ENCODE assay signal across 24 cellular contexts in genomic region chr2:177327065-177327464, GRCh38.
"Had no signal": no experiment of that assay in that cellular context is flagged by ENCODE, and none has a peak within 500 bp of the region (broad histone marks: within the 10 kb centered on the region; RNA-seq: fewer than 3 reads in every experiment).

No MANE protein-coding gene starts in this region.

- H3K4me1 Mint-ChIP-seq: stimulated activated memory B cell treated with anti-CD40 and anti-IgM and Interleukin-4, amounts not matched to agents 10 μg/mL and 1 μg/mL and 100 μg/mL, for 72 hours had no signal

- H2AFZ ChIP-seq: parathyroid adenoma had no signal

- H3K9ac ChIP-seq: parathyroid adenoma had no signal

- DNase-seq: cortex of kidney; effector memory CD4-positive, alpha-beta T cell; esophagus squamous epithelium; foreskin fibroblast; glutamatergic neuron; immature natural killer cell; left ventricle myocardium inferior; lower lobe of right lung; mesendoderm; naive B cell; spleen; stimulated activated CD4-positive, alpha-beta T cell treated with anti-CD3 and anti-CD28 coated beads, Interleukin-15, amount 100 ng/mL, for 24 hours; stimulated activated CD4-positive, alpha-beta T cell treated with anti-CD3 and anti-CD28 coated beads, Interleukin-1b, Interleukin-23, amount 100 ng/mL, for 48 hours; stimulated activated CD4-positive, alpha-beta T cell treated with anti-CD3 and anti-CD28 coated beads, Interleukin-4, amount 100 ng/mL, for 24 hours; tibial artery; upper lobe of left lung; uterus had no signal

- H3K36me3 ChIP-seq: lower lobe of right lung, prostate gland, uterus had no signal

- H3K27me3 Mint-ChIP-seq: naive B cell; stimulated activated memory B cell treated with anti-CD40 and anti-IgM and Interleukin-4, amounts not matched to agents 10 μg/mL and 1 μg/mL and 100 μg/mL, for 72 hours; stimulated activated naive CD8-positive, alpha-beta T cell treated with anti-CD3 and anti-CD28 coated beads, Interleukin-15, Interleukin-2, amounts not matched to agents 100 ng/mL and 50 ng/mL, for 24 hours had no signal

- H3K36me3 Mint-ChIP-seq: naive B cell had no signal

- H3K27ac ChIP-seq: gastroesophageal sphincter, left ventricle myocardium inferior, lower lobe of right lung, parathyroid adenoma, prostate gland, spleen, tibial artery, upper lobe of left lung, uterus had no signal

- H3K9me3 ChIP-seq: esophagus squamous epithelium, gastroesophageal sphincter, left ventricle myocardium inferior, lower lobe of right lung, prostate gland, spleen, tibial artery, upper lobe of left lung, uterus had no signal

- ATAC-seq: gastroesophageal sphincter; lower lobe of right lung; sciatic nerve; stimulated activated memory B cell treated with anti-CD40 and anti-IgM and Interleukin-4, amounts not matched to agents 10 μg/mL and 1 μg/mL and 100 μg/mL, for 72 hours had no signal

- H3K79me2 ChIP-seq: parathyroid adenoma had no signal

- H3K27ac Mint-ChIP-seq: immature natural killer cell; naive B cell; nephron; stimulated activated memory B cell treated with anti-CD40 and anti-IgM and Interleukin-4, amounts not matched to agents 10 μg/mL and 1 μg/mL and 100 μg/mL, for 72 hours; stimulated activated naive CD8-positive, alpha-beta T cell treated with anti-CD3 and anti-CD28 coated beads, Interleukin-15, Interleukin-2, amounts not matched to agents 100 ng/mL and 50 ng/mL, for 24 hours had no signal

- H3K4me3 Mint-ChIP-seq: immature natural killer cell; naive B cell; nephron; stimulated activated memory B cell treated with anti-CD40 and anti-IgM and Interleukin-4, amounts not matched to agents 10 μg/mL and 1 μg/mL and 100 μg/mL, for 72 hours; stimulated activated naive CD8-positive, alpha-beta T cell treated with anti-CD3 and anti-CD28 coated beads, Interleukin-15, Interleukin-2, amounts not matched to agents 100 ng/mL and 50 ng/mL, for 24 hours had no signal

- H3K4me1 ChIP-seq: parathyroid adenoma, prostate gland, uterus had no signal

- H3K27me3 ChIP-seq: esophagus squamous epithelium, gastroesophageal sphincter, spleen, tibial artery, upper lobe of left lung, uterus had no signal

- H3K4me3 ChIP-seq: esophagus squamous epithelium, gastroesophageal sphincter, left ventricle myocardium inferior, lower lobe of right lung, prostate gland, spleen, tibial artery, upper lobe of left lung, uterus had no signal

- H3K9me3 Mint-ChIP-seq: immature natural killer cell; naive B cell; nephron; stimulated activated memory B cell treated with anti-CD40 and anti-IgM and Interleukin-4, amounts not matched to agents 10 μg/mL and 1 μg/mL and 100 μg/mL, for 72 hours; stimulated activated naive CD8-positive, alpha-beta T cell treated with anti-CD3 and anti-CD28 coated beads, Interleukin-15, Interleukin-2, amounts not matched to agents 100 ng/mL and 50 ng/mL, for 24 hours had no signal
